In the genomic region with DNA sequence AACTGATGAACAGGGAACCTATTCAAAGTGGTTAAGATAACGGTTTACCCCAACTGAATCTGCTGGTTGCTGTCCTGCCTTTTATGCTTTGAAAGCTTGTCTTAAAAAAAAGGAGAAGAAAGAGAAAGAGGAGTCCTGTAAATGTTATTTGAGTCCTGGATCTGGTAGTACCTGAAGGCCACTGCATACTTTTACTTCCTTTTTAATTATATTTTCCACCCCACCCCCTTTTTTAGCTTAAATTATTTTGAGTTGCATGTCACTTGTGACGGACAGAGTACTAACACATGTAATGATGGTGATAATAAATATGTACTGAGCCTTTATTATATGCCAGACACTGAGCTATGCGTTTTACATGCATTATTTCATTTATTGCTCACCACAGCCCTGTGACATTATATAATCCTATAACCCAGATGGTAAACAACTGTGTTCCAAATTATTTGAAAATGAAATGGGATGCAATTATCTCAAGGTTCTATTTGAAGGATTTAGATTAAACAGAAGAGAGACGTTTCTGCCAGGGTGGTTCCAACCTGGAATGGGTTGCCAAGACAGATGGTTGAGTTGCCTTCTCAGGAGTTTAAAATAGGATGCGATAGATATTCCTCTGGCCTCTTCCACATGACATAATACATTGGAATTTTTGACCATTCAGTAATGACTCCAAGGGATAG, we compare ENCODE assay signal across 1 cellular context.
TF ChIP-seq lines count a peak whose summit lies in the region.

No MANE protein-coding gene starts in this region.

TF ChIP-seq in GM23338, 12 proteins besides CTCF, POLR2A, EP300 and RAD21 (continued from another document):
- TF ChIP-seq ZNF462 (CRISPR knock-in tag; IDR thresholded peaks at IDR 0.05) = no peak
- no peak for TF ChIP-seq EZH2phosphoT487 (IDR thresholded peaks at IDR 0.05; ENCODE audit: unreplicated experiment)
- TF ChIP-seq, protein P1, sequence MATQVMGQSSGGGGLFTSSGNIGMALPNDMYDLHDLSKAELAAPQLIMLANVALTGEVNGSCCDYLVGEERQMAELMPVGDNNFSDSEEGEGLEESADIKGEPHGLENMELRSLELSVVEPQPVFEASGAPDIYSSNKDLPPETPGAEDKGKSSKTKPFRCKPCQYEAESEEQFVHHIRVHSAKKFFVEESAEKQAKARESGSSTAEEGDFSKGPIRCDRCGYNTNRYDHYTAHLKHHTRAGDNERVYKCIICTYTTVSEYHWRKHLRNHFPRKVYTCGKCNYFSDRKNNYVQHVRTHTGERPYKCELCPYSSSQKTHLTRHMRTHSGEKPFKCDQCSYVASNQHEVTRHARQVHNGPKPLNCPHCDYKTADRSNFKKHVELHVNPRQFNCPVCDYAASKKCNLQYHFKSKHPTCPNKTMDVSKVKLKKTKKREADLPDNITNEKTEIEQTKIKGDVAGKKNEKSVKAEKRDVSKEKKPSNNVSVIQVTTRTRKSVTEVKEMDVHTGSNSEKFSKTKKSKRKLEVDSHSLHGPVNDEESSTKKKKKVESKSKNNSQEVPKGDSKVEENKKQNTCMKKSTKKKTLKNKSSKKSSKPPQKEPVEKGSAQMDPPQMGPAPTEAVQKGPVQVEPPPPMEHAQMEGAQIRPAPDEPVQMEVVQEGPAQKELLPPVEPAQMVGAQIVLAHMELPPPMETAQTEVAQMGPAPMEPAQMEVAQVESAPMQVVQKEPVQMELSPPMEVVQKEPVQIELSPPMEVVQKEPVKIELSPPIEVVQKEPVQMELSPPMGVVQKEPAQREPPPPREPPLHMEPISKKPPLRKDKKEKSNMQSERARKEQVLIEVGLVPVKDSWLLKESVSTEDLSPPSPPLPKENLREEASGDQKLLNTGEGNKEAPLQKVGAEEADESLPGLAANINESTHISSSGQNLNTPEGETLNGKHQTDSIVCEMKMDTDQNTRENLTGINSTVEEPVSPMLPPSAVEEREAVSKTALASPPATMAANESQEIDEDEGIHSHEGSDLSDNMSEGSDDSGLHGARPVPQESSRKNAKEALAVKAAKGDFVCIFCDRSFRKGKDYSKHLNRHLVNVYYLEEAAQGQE (IDR thresholded peaks at IDR 0.05; ENCODE audit: unreplicated experiment) = no peak
- no peak for TF ChIP-seq POLR2AphosphoS5 (IDR thresholded peaks at IDR 0.05; ENCODE audit: low read depth)
- no peak for TF ChIP-seq ZNF114 (CRISPR knock-in tag; IDR thresholded peaks at IDR 0.05)
- TF ChIP-seq ETS1 (IDR thresholded peaks at IDR 0.05) = no peak
- TF ChIP-seq STAT1 (IDR thresholded peaks at IDR 0.05; ENCODE audit: unreplicated experiment) = no peak
